In genomic region chr7:137940656-137941518, GRCh38 we compare ENCODE assay signal across 18 cellular contexts.
A peak's percentile ranks its signal among the peaks of the same experiment; 100 is the strongest.
DNase-seq lines count a peak whose midpoint lies in the region; ATAC-seq, FAIRE-seq and TF ChIP-seq lines count a peak whose summit lies in the region.
"Had no signal": no experiment of that assay in that cellular context is flagged by ENCODE, and none has a peak within 500 bp of the region (broad histone marks: within the 10 kb centered on the region; RNA-seq: fewer than 3 reads in every experiment).

No MANE protein-coding gene starts in this region.

- no peak for TF ChIP-seq POLR2A in HepG2 (IDR thresholded peaks at IDR 0.05; ENCODE audit: insufficient read depth in 1 of 2, low read depth in 2 of 2, low read length in 2 of 2)

- H3K9ac ChIP-seq in HepG2 (ENCODE audit: insufficient read depth, low read depth, low read length) (no peak overlapping the region), stomach smooth muscle (ENCODE audit: low read length in 2 of 2) (no peak overlapping the region)

- H3K4me2 ChIP-seq in HepG2 (ENCODE audit: low read depth, low read length) = peak overlapping the region; percentile 33

- H3K9me3 ChIP-seq in HepG2 (ENCODE audit: low read length) (no peaks in the 10 kb centered on the region), stomach smooth muscle (ENCODE audit: control insufficient read depth in 2 of 2, low read length in 2 of 2) (no peaks in the 10 kb centered on the region)

- FAIRE-seq in HepG2 (lab: Jason Lieb, UNC) = peak; percentile 84

- TF ChIP-seq CTCF in coronary artery (IDR thresholded peaks at IDR 0.05) = no peak
- TF ChIP-seq CTCF in HepG2 (CRISPR knock-in tag; IDR thresholded peaks at IDR 0.05) = 0 out of 2 replicates have a peak, but pooled peaks have one; percentile 4

- peak; percentile 73 for ATAC-seq in HepG2
- no peak for ATAC-seq in GM21576 (IDR thresholded peaks at IDR 0.05; ENCODE audit: unreplicated experiment)
- ATAC-seq: activated naive CD4-positive, alpha-beta T cell treated with anti-CD3 and anti-CD28 coated beads, Interleukin-2, amount 50 U/mL, for 72 hours; CD8-positive, alpha-beta T cell had no signal

- H3K4me1 ChIP-seq in HepG2 (ENCODE audit: insufficient read depth, low read length) (peaks cover 98% of the 10 kb centered on the region), stomach smooth muscle (ENCODE audit: control insufficient read depth, insufficient read depth, low read length) (peaks cover 45% of the 10 kb centered on the region)

- DNase-seq in NCI-H226 = peak; percentile 99
- DNase-seq in coronary artery (ENCODE audit: low spot score) = no peak
- DNase-seq in HepG2 (ENCODE audit: low spot score) = peak; percentile 74
- no peak for DNase-seq in D341Med (ENCODE audit: low spot score)
- no peak for DNase-seq in stimulated activated CD4-positive, alpha-beta T cell treated with anti-CD3 and anti-CD28 coated beads, Interleukin-4, amount 100 ng/mL, for 1 hour
- no peak for DNase-seq in T-helper 1 cell
- DNase-seq: CD8-positive, alpha-beta T cell; head of caudate nucleus; NCI-H187; NCI-H526 treated with DMSO at 0.1 percent for 48 hours; posterior cingulate gyrus; SHP77; stimulated activated CD4-positive, alpha-beta T cell treated with anti-CD3 and anti-CD28 coated beads, Interleukin-4, amount 100 ng/mL, for 24 hours; stimulated activated naive CD4-positive, alpha-beta T cell treated with Interleukin-2 at 50 U/mL for 16 hours had no signal

- H4K20me1 ChIP-seq in HepG2 (ENCODE audit: insufficient read depth, low read length) = peaks cover 14% of the 10 kb centered on the region

- H3K27ac ChIP-seq in coronary artery = peak overlapping the region; percentile 85
- peak overlapping the region; percentile 12 for H3K27ac ChIP-seq in HepG2 (ENCODE audit: extremely low read length, insufficient read depth, low read length)
- peak overlapping the region; percentile 46 for H3K27ac ChIP-seq in stomach smooth muscle (ENCODE audit: low read length)

- BruUV-seq in HepG2 (replicated peaks; lab: Mats Ljungman, UMichigan) = no TSS peak

- in situ Hi-C loops in HepG2 (cut with HindIII; ENCODE audit: extremely low pct_ligation_motif_present, low pct_unique_long_range_greater_than_20kb) = no loop called here

- peaks cover 98% of the 10 kb centered on the region for H3K79me2 ChIP-seq in HepG2 (ENCODE audit: insufficient read depth, low read length)

- TF ChIP-seq EP300 in HepG2 (IDR thresholded peaks at IDR 0.05; ENCODE audit: low read depth in 2 of 2, low read length in 2 of 2) (peak in 1 of 2 experiments; percentile 59; a peak in 2 of 4 replicates), HepG2 (CRISPR knock-in tag; IDR thresholded peaks at IDR 0.05; ENCODE audit: borderline replicate concordance) (no peak)

- 74% methylated on average over 11 of the region's 11 CpGs for WGBS in HepG2 (ENCODE audit: low lambda C conversion rate)

- intact Hi-C loops in HepG2 (cut with micrococcal nuclease; ENCODE audit: unreplicated experiment) = loop anchor here (2.0 kb wide), 1 partner anchor 60 kb away; no protein-coding TSS in a partner anchor

- H3K4me3 ChIP-seq in coronary artery (peak overlapping the region; percentile 12), HepG2 (replicated peaks in 1 of 3; ENCODE audit: insufficient read depth in 1 of 3, low read depth in 2 of 3, low read length in 3 of 3) (no peak overlapping the region), stomach smooth muscle (ENCODE audit: low read length in 2 of 2) (peak overlapping the region; percentile 7 to 24)
- H3K4me3 ChIP-seq: lung had no signal

- CTCF ChIA-PET in HepG2 (lab: Yijun Ruan, JAX; ENCODE audit: low intra/inter-chr PET ratio, low total read pairs) = interaction anchor here (1.5 kb wide), 1 partner anchor 61 kb away, joined by 3 read pairs; the partner anchor contains the start of gene CREB3L2

- H3K36me3 ChIP-seq in HepG2 (replicated peaks in 1 of 2; ENCODE audit: control insufficient read depth in 1 of 2, insufficient read depth in 2 of 2, low read length in 2 of 2) = peaks cover 3 to 19% of the 10 kb centered on the region in 2 experiments; a peak in 3 of 5 replicates
- H3K36me3 ChIP-seq in stomach smooth muscle (ENCODE audit: control insufficient read depth in 2 of 2, insufficient read depth in 2 of 2, low read length in 2 of 2) = no peaks in the 10 kb centered on the region

- no peak overlapping the region for H2AFZ ChIP-seq in HepG2 (ENCODE audit: low read length)

- no peaks in the 10 kb centered on the region for H3K27me3 ChIP-seq in HepG2 (ENCODE audit: control insufficient read depth in 1 of 2, insufficient read depth in 2 of 2, low read length in 2 of 2)
- H3K27me3 ChIP-seq in stomach smooth muscle (ENCODE audit: control insufficient read depth in 1 of 2, insufficient read depth in 2 of 2, low read length in 2 of 2) = no peaks in the 10 kb centered on the region

- no peak for TF ChIP-seq RAD21 in HepG2 (CRISPR knock-in tag; IDR thresholded peaks at IDR 0.05)

- POLR2A ChIA-PET in HepG2 (lab: Yijun Ruan, JAX) = interaction anchor here (0.8 to 2.1 kb wide), 5 partner anchors 9 to 51 kb away, joined by 3 to 9 read pairs (median 4); no protein-coding TSS in a partner anchor

TF ChIP-seq in HepG2, 621 proteins besides CTCF, POLR2A, EP300 and RAD21 (continues in another document):
- TF ChIP-seq HDAC1 (CRISPR knock-in tag; IDR thresholded peaks at IDR 0.05) (peak; percentile 55; the same call in 1 of the 2 replicates), RBM22 (optimal IDR thresholded peaks at IDR 0.05; ENCODE audit: low read length) (peak; percentile 40), ZMYM4 (CRISPR knock-in tag; IDR thresholded peaks at IDR 0.05) (peak; percentile 46; the same call in 1 of the 2 replicates), ZNF24 (IDR thresholded peaks at IDR 0.05) (no peak), ZNF331 (CRISPR knock-in tag; IDR thresholded peaks at IDR 0.05) (0 out of 2 replicates have a peak, but pooled peaks have one; percentile 28), ZGPAT (CRISPR knock-in tag; IDR thresholded peaks at IDR 0.05) (peak; percentile 50; the same call in 1 of the 2 replicates), CREB1 (IDR thresholded peaks at IDR 0.05) (no peak), CREB1 (CRISPR knock-in tag; IDR thresholded peaks at IDR 0.05) (peak; percentile 47), GATAD2A (CRISPR knock-in tag; IDR thresholded peaks at IDR 0.05) (peak; percentile 67), BCL6 (CRISPR knock-in tag; IDR thresholded peaks at IDR 0.05) (peak; percentile 90), PITX1 (CRISPR knock-in tag; IDR thresholded peaks at IDR 0.05) (peak; percentile 34; the same call in 1 of the 2 replicates), ZNF501 (CRISPR knock-in tag; IDR thresholded peaks at IDR 0.05) (no peak), POLR2AphosphoS5 (IDR thresholded peaks at IDR 0.05; ENCODE audit: low read depth, low read length) (no peak)
- TF ChIP-seq, protein P1, sequence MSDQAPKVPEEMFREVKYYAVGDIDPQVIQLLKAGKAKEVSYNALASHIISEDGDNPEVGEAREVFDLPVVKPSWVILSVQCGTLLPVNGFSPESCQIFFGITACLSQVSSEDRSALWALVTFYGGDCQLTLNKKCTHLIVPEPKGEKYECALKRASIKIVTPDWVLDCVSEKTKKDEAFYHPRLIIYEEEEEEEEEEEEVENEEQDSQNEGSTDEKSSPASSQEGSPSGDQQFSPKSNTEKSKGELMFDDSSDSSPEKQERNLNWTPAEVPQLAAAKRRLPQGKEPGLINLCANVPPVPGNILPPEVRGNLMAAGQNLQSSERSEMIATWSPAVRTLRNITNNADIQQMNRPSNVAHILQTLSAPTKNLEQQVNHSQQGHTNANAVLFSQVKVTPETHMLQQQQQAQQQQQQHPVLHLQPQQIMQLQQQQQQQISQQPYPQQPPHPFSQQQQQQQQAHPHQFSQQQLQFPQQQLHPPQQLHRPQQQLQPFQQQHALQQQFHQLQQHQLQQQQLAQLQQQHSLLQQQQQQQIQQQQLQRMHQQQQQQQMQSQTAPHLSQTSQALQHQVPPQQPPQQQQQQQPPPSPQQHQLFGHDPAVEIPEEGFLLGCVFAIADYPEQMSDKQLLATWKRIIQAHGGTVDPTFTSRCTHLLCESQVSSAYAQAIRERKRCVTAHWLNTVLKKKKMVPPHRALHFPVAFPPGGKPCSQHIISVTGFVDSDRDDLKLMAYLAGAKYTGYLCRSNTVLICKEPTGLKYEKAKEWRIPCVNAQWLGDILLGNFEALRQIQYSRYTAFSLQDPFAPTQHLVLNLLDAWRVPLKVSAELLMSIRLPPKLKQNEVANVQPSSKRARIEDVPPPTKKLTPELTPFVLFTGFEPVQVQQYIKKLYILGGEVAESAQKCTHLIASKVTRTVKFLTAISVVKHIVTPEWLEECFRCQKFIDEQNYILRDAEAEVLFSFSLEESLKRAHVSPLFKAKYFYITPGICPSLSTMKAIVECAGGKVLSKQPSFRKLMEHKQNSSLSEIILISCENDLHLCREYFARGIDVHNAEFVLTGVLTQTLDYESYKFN (CRISPR knock-in tag; conservative IDR thresholded peaks at IDR 0.05) = peak; percentile 69
- TF ChIP-seq, protein P2, sequence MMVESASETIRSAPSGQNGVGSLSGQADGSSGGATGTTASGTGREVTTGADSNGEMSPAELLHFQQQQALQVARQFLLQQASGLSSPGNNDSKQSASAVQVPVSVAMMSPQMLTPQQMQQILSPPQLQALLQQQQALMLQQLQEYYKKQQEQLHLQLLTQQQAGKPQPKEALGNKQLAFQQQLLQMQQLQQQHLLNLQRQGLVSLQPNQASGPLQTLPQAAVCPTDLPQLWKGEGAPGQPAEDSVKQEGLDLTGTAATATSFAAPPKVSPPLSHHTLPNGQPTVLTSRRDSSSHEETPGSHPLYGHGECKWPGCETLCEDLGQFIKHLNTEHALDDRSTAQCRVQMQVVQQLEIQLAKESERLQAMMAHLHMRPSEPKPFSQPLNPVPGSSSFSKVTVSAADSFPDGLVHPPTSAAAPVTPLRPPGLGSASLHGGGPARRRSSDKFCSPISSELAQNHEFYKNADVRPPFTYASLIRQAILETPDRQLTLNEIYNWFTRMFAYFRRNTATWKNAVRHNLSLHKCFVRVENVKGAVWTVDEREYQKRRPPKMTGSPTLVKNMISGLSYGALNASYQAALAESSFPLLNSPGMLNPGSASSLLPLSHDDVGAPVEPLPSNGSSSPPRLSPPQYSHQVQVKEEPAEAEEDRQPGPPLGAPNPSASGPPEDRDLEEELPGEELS (CRISPR knock-in tag; IDR thresholded peaks at IDR 0.05) = peak; percentile 51

Comparison
In these comparisons a context has a peak if more than half of its experiments do, and no peak if none do; other contexts are left out.
1. DNase-seq: peak in NCI-H226 (single experiment) and HepG2 (single experiment); none in coronary artery (single experiment), D341Med (single experiment), stimulated activated CD4-positive, alpha-beta T cell treated with anti-CD3 and anti-CD28 coated beads, Interleukin-4, amount 100 ng/mL, for 1 hour (single experiment) and T-helper 1 cell (0 of 5).
2. H3K27ac ChIP-seq: peak in every context shown above with its lines; median percentile 85 in coronary artery; 46 in stomach smooth muscle; 12 in HepG2.
3. H3K4me3 ChIP-seq: peak in coronary artery (single experiment) and stomach smooth muscle (2 of 2); none in HepG2 (0 of 3).